ENCODE assay signal across 14 cellular contexts in the genomic region with DNA sequence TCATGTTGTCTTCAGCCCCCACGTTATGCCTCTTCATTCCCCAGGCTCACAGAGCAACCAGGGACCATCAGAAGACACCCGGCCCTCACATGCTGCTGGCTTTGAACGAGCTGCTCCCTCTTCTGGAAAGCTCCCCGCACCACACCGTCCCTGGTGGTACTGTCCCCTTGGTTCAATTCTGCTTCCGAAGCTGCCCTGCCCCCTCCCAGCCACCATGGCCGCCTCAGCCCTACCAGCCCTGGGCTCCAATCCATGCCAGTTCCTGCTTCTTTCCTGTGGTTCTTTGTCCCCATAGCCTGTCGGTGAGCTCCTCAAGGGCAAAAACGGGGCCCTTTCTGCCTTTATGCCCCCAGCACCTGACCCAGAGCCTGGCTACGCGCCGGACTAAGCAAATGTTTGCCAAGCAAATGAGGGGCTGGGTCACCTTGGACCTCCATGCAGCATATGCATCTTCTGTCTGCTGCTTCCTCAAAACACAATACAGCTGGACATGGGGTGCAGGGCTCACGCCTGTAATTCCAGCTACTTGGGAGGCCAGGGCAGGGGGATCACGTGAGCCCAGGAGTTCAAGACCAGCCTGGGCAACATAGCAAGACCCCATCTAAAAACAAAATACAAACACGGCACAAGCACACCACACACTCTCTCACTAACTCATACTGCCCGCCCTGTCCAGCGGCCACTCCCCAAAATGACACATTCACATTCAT. TPM values are rescaled to one million over a fixed set of nuclear protein-coding genes. Genes with fewer than 3 reads are reported as not detected.
DNase-seq lines count a peak whose midpoint lies in the region; ATAC-seq, FAIRE-seq and TF ChIP-seq lines count a peak whose summit lies in the region.
"Had no signal": no experiment of that assay in that cellular context is flagged by ENCODE, and none has a peak within 500 bp of the region (broad histone marks: within the 10 kb centered on the region; RNA-seq: fewer than 3 reads in every experiment).

No MANE protein-coding gene starts in this region.

- 94% methylated on average over 17 of the region's 17 CpGs for WGBS in A549 (ENCODE audit: missing lambda C conversion rate)
- no CpG with 5 or more reads among the region's 17 CpGs for WGBS in mesendoderm (ENCODE audit: extremely low coverage, insufficient coverage, low lambda C conversion rate)

- DNase-seq in A549 (ENCODE audit: low read depth in 1 of 2, low spot score in 1 of 2): no peak
- no peak for DNase-seq in HTR-8/SVneo (ENCODE audit: insufficient read length, low spot score)
- DNase-seq in MCF 10A (ENCODE audit: unreplicated experiment): no peak
- DNase-seq in mesendoderm: peak; percentile 49
- DNase-seq in superior temporal gyrus (ENCODE audit: extremely low spot score): no peak
- DNase-seq in RPMI8226: no peak
- DNase-seq: activated gamma-delta T cell treated with Interleukin-2 at 50 U/mL for 16 hours; stimulated activated CD4-positive, alpha-beta T cell treated with anti-CD3 and anti-CD28 coated beads, Interleukin-4, amount 100 ng/mL, for 4 hours; stimulated activated naive CD4-positive, alpha-beta T cell had no signal

- peaks cover 17% of the 10 kb centered on the region for H3K9me3 ChIP-seq in A549
- H3K9me3 ChIP-seq: psoas muscle had no signal

- peak overlapping the region; percentile 63 for H3K4me3 Mint-ChIP-seq in MCF 10A (ENCODE audit: unreplicated experiment)
- H3K4me3 Mint-ChIP-seq: memory B cell had no signal

- no peak overlapping the region for H3K9ac ChIP-seq in mesendoderm (ENCODE audit: low read length)

- no peak overlapping the region for H3K27ac ChIP-seq in A549
- H3K27ac ChIP-seq in mesendoderm (ENCODE audit: low read depth, low read length): no peak overlapping the region
- H3K27ac ChIP-seq: psoas muscle had no signal

- no peak overlapping the region for H4K5ac ChIP-seq in mesendoderm (ENCODE audit: low read length)

- no peak for TF ChIP-seq RAD21 in A549 (conservative IDR thresholded peaks at IDR 0.05 in 1 of 2, IDR thresholded peaks at IDR 0.05 in 1 of 2)

- no peak overlapping the region for H3K4ac ChIP-seq in mesendoderm (ENCODE audit: low read depth, low read length)

- no peak for FAIRE-seq in A549 (lab: Jason Lieb, UNC)
- FAIRE-seq in HTR-8/SVneo (lab: Jason Lieb, UNC): peak; percentile 40

- peaks cover 38% of the 10 kb centered on the region for H3K4me1 Mint-ChIP-seq in MCF 10A (ENCODE audit: insufficient read depth, unreplicated experiment)

- H3K18ac ChIP-seq in mesendoderm (ENCODE audit: low read length): no peak overlapping the region

- no peak overlapping the region for H4K8ac ChIP-seq in mesendoderm (ENCODE audit: low read depth, low read length)

- H3K27ac Mint-ChIP-seq in MCF 10A (ENCODE audit: low read depth, unreplicated experiment): peak overlapping the region; percentile 68
- H3K27ac Mint-ChIP-seq: memory B cell had no signal

- H3K4me3 ChIP-seq in A549 (no peak overlapping the region), mesendoderm (ENCODE audit: low read length) (no peak overlapping the region)
- H3K4me3 ChIP-seq: psoas muscle had no signal

- peaks cover 13% of the 10 kb centered on the region for H3K79me2 ChIP-seq in mesendoderm (ENCODE audit: control insufficient read depth, insufficient read depth, low read length)

- peaks cover 23% of the 10 kb centered on the region for H3K79me1 ChIP-seq in mesendoderm (ENCODE audit: low read length)

- no TSS peak for BruUV-seq in MCF 10A (replicated peaks; lab: Mats Ljungman, UMichigan)

- TF ChIP-seq POLR2A in A549 (IDR thresholded peaks at IDR 0.05; ENCODE audit: low read length): no peak

- H3K27me3 Mint-ChIP-seq in MCF 10A (ENCODE audit: insufficient read depth, unreplicated experiment): no peaks in the 10 kb centered on the region
- H3K27me3 Mint-ChIP-seq: memory B cell had no signal

- H3K4me1 ChIP-seq in A549 (peaks cover 25% of the 10 kb centered on the region), mesendoderm (ENCODE audit: control insufficient read depth, low read depth, low read length) (no peaks in the 10 kb centered on the region)

- TF ChIP-seq CTCF in A549 (IDR thresholded peaks at IDR 0.05): no peak
- no peak for TF ChIP-seq CTCF in MCF 10A (IDR thresholded peaks at IDR 0.05; ENCODE audit: unreplicated experiment)

- H3K23ac ChIP-seq in mesendoderm (ENCODE audit: low read length): no peak overlapping the region

- peaks cover 22% of the 10 kb centered on the region for H3K36me3 ChIP-seq in mesendoderm (ENCODE audit: control insufficient read depth, insufficient read depth, low read length)

- H3K4me2 ChIP-seq in A549: no peak overlapping the region
- no peak overlapping the region for H3K4me2 ChIP-seq in mesendoderm (ENCODE audit: low read length)

- peaks cover 99% of the 10 kb centered on the region for H3K36me3 Mint-ChIP-seq in MCF 10A (ENCODE audit: insufficient read depth, unreplicated experiment)

- TF ChIP-seq EP300 in A549 (IDR thresholded peaks at IDR 0.05): no peak

- no peak overlapping the region for H2BK5ac ChIP-seq in mesendoderm (ENCODE audit: low read length)

- no peak overlapping the region for H2AK5ac ChIP-seq in mesendoderm (ENCODE audit: low read length)

- intact Hi-C loops in MCF 10A (cut with micrococcal nuclease): no loop called here

- no peak overlapping the region for H2BK120ac ChIP-seq in mesendoderm (ENCODE audit: low read depth, low read length)

- POLR2A ChIA-PET in A549 (lab: Yijun Ruan, JAX): no interaction called here
- POLR2A ChIA-PET in MCF 10A (lab: Yijun Ruan, JAX): interaction anchor here (0.6 to 13.4 kb wide), 9 partner anchors 8 to 336 kb away, joined by 4 to 362 read pairs (median 5); a partner anchor contains a TSS

- ATAC-seq in A549 (peak; percentile 15 to 27; a peak in 4 of 6 replicates), GM21423 (IDR thresholded peaks at IDR 0.05; ENCODE audit: unreplicated experiment) (no peak), HG02884 (IDR thresholded peaks at IDR 0.05; ENCODE audit: unreplicated experiment) (no peak)

- no peaks in the 10 kb centered on the region for H3K9me3 Mint-ChIP-seq in MCF 10A (ENCODE audit: unreplicated experiment)

- CTCF ChIA-PET in A549 (lab: Yijun Ruan, JAX) (interaction anchor here (1.0 to 2.0 kb wide), 3 partner anchors 10 to 26 kb away, joined by 3 to 5 read pairs (median 3); no protein-coding TSS in a partner anchor), MCF 10A (lab: Yijun Ruan, JAX) (interaction anchor here (0.6 to 2.8 kb wide), 6 partner anchors 9 to 173 kb away, joined by 3 to 20 read pairs (median 4); no protein-coding TSS in a partner anchor)

- no peak overlapping the region for H2BK15ac ChIP-seq in mesendoderm (replicated peaks; ENCODE audit: low read depth)

- H3K27me3 ChIP-seq in mesendoderm (ENCODE audit: insufficient read depth, low read length, poor library complexity): no peaks in the 10 kb centered on the region

- H3K56ac ChIP-seq in mesendoderm (ENCODE audit: low read length): no peak overlapping the region

TF ChIP-seq in A549, 52 proteins besides CTCF, POLR2A, EP300 and RAD21 (continues in another document):
- TF ChIP-seq, protein P1, sequence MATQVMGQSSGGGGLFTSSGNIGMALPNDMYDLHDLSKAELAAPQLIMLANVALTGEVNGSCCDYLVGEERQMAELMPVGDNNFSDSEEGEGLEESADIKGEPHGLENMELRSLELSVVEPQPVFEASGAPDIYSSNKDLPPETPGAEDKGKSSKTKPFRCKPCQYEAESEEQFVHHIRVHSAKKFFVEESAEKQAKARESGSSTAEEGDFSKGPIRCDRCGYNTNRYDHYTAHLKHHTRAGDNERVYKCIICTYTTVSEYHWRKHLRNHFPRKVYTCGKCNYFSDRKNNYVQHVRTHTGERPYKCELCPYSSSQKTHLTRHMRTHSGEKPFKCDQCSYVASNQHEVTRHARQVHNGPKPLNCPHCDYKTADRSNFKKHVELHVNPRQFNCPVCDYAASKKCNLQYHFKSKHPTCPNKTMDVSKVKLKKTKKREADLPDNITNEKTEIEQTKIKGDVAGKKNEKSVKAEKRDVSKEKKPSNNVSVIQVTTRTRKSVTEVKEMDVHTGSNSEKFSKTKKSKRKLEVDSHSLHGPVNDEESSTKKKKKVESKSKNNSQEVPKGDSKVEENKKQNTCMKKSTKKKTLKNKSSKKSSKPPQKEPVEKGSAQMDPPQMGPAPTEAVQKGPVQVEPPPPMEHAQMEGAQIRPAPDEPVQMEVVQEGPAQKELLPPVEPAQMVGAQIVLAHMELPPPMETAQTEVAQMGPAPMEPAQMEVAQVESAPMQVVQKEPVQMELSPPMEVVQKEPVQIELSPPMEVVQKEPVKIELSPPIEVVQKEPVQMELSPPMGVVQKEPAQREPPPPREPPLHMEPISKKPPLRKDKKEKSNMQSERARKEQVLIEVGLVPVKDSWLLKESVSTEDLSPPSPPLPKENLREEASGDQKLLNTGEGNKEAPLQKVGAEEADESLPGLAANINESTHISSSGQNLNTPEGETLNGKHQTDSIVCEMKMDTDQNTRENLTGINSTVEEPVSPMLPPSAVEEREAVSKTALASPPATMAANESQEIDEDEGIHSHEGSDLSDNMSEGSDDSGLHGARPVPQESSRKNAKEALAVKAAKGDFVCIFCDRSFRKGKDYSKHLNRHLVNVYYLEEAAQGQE (IDR thresholded peaks at IDR 0.05): no peak

RNA-seq across cellular contexts. Expression of a gene that starts 21.3 kb away (rescaled TPM):
- polyA plus RNA-seq in A549 (2011; rRNA removed): 35.0 and 36.5 TPM in 2 replicates
- 23.5 and 25.3 TPM in 2 replicates for polyA plus RNA-seq in A549 (2012; cell fraction: cytosol; rRNA removed)
- 124 and 154 TPM in 2 replicates for polyA plus RNA-seq in A549 (2012; cell fraction: nucleus; rRNA removed)
- 46.2 to 54.5 TPM (median 53.1 TPM) in 3 replicates for polyA plus RNA-seq in A549 (2017; fragmentation: RNase III; extraction: RNeasy Plus Mini Kit Qiagen cat#74134 plus additional on column Dnase treatment)
- polyA minus RNA-seq in A549 (2011; rRNA and poly(A)+ RNA removed): 44.9 and 52.6 TPM in 2 replicates
- 198 and 202 TPM in 2 replicates for total RNA-seq in MCF 10A (2022)
- 114 TPM for polyA plus RNA-seq in mesendoderm (2013, experiment 1 of 2)
- polyA plus RNA-seq in mesendoderm (2013, experiment 2 of 2): 106 TPM

RNA-seq across cellular contexts. Expression of a gene that starts 32.3 kb away (rescaled TPM):
- polyA plus RNA-seq in A549 (2011; rRNA removed) (282 and 288 TPM in 2 replicates), A549 (2017; fragmentation: RNase III; extraction: RNeasy Plus Mini Kit Qiagen cat#74134 plus additional on column Dnase treatment) (323 to 357 TPM (median 335 TPM) in 3 replicates)
- polyA plus RNA-seq in A549 (2012; cell fraction: cytosol; rRNA removed): 209 and 269 TPM in 2 replicates
- 245 and 266 TPM in 2 replicates for polyA plus RNA-seq in A549 (2012; cell fraction: nucleus; rRNA removed)
- 314 and 342 TPM in 2 replicates for polyA minus RNA-seq in A549 (2011; rRNA and poly(A)+ RNA removed)
- 159 and 229 TPM in 2 replicates for total RNA-seq in MCF 10A (2022)
- polyA plus RNA-seq in mesendoderm (2013, experiment 1 of 2): 242 TPM
- polyA plus RNA-seq in mesendoderm (2013, experiment 2 of 2): 242 TPM

RNA-seq across cellular contexts. Expression of a gene that starts 34.7 kb away (rescaled TPM):
- polyA plus RNA-seq in A549 (2011; rRNA removed) (0.36 and 0.37 TPM in 2 replicates), A549 (2017; fragmentation: RNase III; extraction: RNeasy Plus Mini Kit Qiagen cat#74134 plus additional on column Dnase treatment) (0.05 to 0.17 TPM in 2 of 3 replicates, not detected in the other)
- 0.21 and 0.34 TPM in 2 replicates for polyA plus RNA-seq in A549 (2012; cell fraction: cytosol; rRNA removed)
- 0.17 and 0.23 TPM in 2 replicates for polyA plus RNA-seq in A549 (2012; cell fraction: nucleus; rRNA removed)
- 0.15 and 0.17 TPM in 2 replicates for polyA minus RNA-seq in A549 (2011; rRNA and poly(A)+ RNA removed)
- total RNA-seq in MCF 10A (2022): not detected in 2 replicates
- 0.08 TPM for polyA plus RNA-seq in mesendoderm (2013, experiment 1 of 2)
- polyA plus RNA-seq in mesendoderm (2013, experiment 2 of 2): 0.10 TPM
- total RNA-seq: RPMI7951 had no signal

Comparison
In these comparisons a context has a peak if more than half of its experiments do, and no peak if none do; other contexts are left out.
1. ATAC-seq: peak in A549 (2 of 2); none in GM21423 (single experiment) and HG02884 (single experiment).